In the genomic region with DNA sequence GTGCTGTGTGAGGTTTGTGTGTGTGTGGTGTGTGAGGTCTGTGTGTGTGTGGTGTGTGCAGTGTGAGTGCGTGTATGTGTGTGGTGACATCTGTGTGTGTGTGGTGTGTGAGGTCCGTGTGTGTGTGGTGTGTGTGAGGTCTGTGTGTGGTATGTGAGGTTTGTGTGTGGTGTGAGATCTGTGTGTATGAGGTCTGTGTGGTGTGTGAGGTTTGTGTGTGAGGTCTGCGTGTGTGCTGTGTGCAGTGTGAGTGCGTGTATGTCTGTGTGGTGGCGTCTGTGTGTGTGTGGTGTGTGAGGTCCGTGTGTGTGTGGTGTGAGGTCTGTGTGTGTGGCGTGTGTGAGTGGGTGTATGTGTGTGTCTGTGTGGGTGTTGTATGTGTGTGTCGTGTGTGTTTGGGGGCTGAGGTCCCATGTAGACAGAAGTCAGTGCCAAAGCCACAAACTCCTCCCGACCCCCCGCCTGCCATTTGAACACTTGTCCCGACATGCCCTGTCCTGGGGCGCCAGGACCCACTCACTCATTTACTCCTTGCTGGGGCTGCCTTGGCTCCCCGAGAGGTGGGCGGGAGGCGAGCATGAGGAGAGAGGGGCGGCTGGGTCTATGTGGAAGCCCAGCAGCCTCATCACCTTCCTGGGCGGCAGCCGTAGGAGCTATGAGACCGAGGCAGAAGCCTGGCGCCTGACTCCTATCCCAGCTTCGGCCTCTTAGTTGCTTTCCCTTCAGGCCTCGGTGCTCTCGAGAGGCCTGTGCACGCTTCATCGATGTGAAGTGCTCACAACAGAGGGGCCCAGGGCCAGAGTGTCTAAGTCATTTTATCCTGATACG, we compare ENCODE assay signal across 3 cellular contexts.
TF ChIP-seq lines count a peak whose summit lies in the region.

No MANE protein-coding gene starts in this region.

TF ChIP-seq in A549, 52 proteins besides CTCF, POLR2A, EP300 and RAD21:
- TF ChIP-seq RNF2 (IDR thresholded peaks at IDR 0.05; ENCODE audit: borderline replicate concordance, low read depth) (no peak), BCL3 (IDR thresholded peaks at IDR 0.05) (no peak), ZNF302 (CRISPR knock-in tag; IDR thresholded peaks at IDR 0.05) (no peak), PHF8 (IDR thresholded peaks at IDR 0.05; ENCODE audit: borderline replicate concordance, low read depth) (no peak), CBX8 (IDR thresholded peaks at IDR 0.05) (no peak), FOXS1 (CRISPR knock-in tag; IDR thresholded peaks at IDR 0.05) (no peak), HES2 (IDR thresholded peaks at IDR 0.05) (no peak), BHLHE40 (IDR thresholded peaks at IDR 0.05; ENCODE audit: low read depth, low read length) (no peak)

TF ChIP-seq in K562, 482 proteins besides CTCF, POLR2A, EP300 and RAD21:
- peak in 1 of 3 experiments; percentile 2 for TF ChIP-seq YY1 (IDR thresholded peaks at IDR 0.05; ENCODE audit: borderline replicate concordance in 1 of 3, control insufficient read depth in 1 of 3, extremely low read depth in 1 of 3, insufficient read depth in 3 of 3, insufficient read length in 1 of 3, insufficient replicate concordance in 2 of 3, low read depth in 1 of 3, low read length in 2 of 3)
- peak; percentile 42; the same call in 1 of the 2 replicates for TF ChIP-seq POLR2G (IDR thresholded peaks at IDR 0.05; ENCODE audit: low read depth, low read length)
- no peak for TF ChIP-seq GATAD2A (IDR thresholded peaks at IDR 0.05)
- peak; percentile 58 for TF ChIP-seq EGR1 (conservative IDR thresholded peaks at IDR 0.05)
- peak; percentile 79 for TF ChIP-seq ZBTB33 (CRISPR knock-in tag; IDR thresholded peaks at IDR 0.05)
- TF ChIP-seq BMI1 (IDR thresholded peaks at IDR 0.05; ENCODE audit: low read length) = no peak
- 0 out of 2 replicates have a peak, but pooled peaks have one; percentile 24 for TF ChIP-seq ADNP (tag; IDR thresholded peaks at IDR 0.05)
- 0 out of 2 replicates have a peak, but pooled peaks have one; percentile 29 for TF ChIP-seq OTX1 (CRISPR knock-in tag; IDR thresholded peaks at IDR 0.05)
- peak; percentile 79; the same call in 1 of the 2 replicates for TF ChIP-seq TSC22D4 (tag; IDR thresholded peaks at IDR 0.05)
- TF ChIP-seq, protein P1, sequence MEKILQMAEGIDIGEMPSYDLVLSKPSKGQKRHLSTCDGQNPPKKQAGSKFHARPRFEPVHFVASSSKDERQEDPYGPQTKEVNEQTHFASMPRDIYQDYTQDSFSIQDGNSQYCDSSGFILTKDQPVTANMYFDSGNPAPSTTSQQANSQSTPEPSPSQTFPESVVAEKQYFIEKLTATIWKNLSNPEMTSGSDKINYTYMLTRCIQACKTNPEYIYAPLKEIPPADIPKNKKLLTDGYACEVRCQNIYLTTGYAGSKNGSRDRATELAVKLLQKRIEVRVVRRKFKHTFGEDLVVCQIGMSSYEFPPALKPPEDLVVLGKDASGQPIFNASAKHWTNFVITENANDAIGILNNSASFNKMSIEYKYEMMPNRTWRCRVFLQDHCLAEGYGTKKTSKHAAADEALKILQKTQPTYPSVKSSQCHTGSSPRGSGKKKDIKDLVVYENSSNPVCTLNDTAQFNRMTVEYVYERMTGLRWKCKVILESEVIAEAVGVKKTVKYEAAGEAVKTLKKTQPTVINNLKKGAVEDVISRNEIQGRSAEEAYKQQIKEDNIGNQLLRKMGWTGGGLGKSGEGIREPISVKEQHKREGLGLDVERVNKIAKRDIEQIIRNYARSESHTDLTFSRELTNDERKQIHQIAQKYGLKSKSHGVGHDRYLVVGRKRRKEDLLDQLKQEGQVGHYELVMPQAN (IDR thresholded peaks at IDR 0.05; ENCODE audit: borderline replicate concordance) = no peak

TF ChIP-seq in HepG2, 621 proteins besides CTCF, POLR2A, EP300 and RAD21:
- TF ChIP-seq ZNF768 (CRISPR knock-in tag; IDR thresholded peaks at IDR 0.05) = 0 out of 2 replicates have a peak, but pooled peaks have one; percentile 12
- no peak for TF ChIP-seq MTA1 (CRISPR knock-in tag; IDR thresholded peaks at IDR 0.05; ENCODE audit: borderline replicate concordance)
- no peak for TF ChIP-seq HMGXB4 (CRISPR knock-in tag; IDR thresholded peaks at IDR 0.05; ENCODE audit: borderline replicate concordance in 1 of 2, low read depth in 1 of 2)
- 0 out of 2 replicates have a peak, but pooled peaks have one; percentile 12 for TF ChIP-seq JUNB (CRISPR knock-in tag; IDR thresholded peaks at IDR 0.05; ENCODE audit: borderline replicate concordance)
- TF ChIP-seq, protein P2, sequence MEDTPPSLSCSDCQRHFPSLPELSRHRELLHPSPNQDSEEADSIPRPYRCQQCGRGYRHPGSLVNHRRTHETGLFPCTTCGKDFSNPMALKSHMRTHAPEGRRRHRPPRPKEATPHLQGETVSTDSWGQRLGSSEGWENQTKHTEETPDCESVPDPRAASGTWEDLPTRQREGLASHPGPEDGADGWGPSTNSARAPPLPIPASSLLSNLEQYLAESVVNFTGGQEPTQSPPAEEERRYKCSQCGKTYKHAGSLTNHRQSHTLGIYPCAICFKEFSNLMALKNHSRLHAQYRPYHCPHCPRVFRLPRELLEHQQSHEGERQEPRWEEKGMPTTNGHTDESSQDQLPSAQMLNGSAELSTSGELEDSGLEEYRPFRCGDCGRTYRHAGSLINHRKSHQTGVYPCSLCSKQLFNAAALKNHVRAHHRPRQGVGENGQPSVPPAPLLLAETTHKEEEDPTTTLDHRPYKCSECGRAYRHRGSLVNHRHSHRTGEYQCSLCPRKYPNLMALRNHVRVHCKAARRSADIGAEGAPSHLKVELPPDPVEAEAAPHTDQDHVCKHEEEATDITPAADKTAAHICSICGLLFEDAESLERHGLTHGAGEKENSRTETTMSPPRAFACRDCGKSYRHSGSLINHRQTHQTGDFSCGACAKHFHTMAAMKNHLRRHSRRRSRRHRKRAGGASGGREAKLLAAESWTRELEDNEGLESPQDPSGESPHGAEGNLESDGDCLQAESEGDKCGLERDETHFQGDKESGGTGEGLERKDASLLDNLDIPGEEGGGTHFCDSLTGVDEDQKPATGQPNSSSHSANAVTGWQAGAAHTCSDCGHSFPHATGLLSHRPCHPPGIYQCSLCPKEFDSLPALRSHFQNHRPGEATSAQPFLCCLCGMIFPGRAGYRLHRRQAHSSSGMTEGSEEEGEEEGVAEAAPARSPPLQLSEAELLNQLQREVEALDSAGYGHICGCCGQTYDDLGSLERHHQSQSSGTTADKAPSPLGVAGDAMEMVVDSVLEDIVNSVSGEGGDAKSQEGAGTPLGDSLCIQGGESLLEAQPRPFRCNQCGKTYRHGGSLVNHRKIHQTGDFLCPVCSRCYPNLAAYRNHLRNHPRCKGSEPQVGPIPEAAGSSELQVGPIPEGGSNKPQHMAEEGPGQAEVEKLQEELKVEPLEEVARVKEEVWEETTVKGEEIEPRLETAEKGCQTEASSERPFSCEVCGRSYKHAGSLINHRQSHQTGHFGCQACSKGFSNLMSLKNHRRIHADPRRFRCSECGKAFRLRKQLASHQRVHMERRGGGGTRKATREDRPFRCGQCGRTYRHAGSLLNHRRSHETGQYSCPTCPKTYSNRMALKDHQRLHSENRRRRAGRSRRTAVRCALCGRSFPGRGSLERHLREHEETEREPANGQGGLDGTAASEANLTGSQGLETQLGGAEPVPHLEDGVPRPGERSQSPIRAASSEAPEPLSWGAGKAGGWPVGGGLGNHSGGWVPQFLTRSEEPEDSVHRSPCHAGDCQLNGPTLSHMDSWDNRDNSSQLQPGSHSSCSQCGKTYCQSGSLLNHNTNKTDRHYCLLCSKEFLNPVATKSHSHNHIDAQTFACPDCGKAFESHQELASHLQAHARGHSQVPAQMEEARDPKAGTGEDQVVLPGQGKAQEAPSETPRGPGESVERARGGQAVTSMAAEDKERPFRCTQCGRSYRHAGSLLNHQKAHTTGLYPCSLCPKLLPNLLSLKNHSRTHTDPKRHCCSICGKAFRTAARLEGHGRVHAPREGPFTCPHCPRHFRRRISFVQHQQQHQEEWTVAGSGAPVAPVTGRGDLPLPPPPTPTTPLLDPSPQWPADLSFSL (CRISPR knock-in tag; IDR thresholded peaks at IDR 0.05) = peak; percentile 95
- TF ChIP-seq ZNF589 (CRISPR knock-in tag; conservative IDR thresholded peaks at IDR 0.05) = no peak
- TF ChIP-seq, protein P3, sequence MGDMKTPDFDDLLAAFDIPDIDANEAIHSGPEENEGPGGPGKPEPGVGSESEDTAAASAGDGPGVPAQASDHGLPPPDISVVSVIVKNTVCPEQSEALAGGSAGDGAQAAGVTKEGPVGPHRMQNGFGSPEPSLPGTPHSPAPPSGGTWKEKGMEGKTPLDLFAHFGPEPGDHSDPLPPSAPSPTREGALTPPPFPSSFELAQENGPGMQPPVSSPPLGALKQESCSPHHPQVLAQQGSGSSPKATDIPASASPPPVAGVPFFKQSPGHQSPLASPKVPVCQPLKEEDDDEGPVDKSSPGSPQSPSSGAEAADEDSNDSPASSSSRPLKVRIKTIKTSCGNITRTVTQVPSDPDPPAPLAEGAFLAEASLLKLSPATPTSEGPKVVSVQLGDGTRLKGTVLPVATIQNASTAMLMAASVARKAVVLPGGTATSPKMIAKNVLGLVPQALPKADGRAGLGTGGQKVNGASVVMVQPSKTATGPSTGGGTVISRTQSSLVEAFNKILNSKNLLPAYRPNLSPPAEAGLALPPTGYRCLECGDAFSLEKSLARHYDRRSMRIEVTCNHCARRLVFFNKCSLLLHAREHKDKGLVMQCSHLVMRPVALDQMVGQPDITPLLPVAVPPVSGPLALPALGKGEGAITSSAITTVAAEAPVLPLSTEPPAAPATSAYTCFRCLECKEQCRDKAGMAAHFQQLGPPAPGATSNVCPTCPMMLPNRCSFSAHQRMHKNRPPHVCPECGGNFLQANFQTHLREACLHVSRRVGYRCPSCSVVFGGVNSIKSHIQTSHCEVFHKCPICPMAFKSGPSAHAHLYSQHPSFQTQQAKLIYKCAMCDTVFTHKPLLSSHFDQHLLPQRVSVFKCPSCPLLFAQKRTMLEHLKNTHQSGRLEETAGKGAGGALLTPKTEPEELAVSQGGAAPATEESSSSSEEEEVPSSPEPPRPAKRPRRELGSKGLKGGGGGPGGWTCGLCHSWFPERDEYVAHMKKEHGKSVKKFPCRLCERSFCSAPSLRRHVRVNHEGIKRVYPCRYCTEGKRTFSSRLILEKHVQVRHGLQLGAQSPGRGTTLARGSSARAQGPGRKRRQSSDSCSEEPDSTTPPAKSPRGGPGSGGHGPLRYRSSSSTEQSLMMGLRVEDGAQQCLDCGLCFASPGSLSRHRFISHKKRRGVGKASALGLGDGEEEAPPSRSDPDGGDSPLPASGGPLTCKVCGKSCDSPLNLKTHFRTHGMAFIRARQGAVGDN (CRISPR knock-in tag; IDR thresholded peaks at IDR 0.05) = peak; percentile 25; the same call in 1 of the 2 replicates
- 0 out of 2 replicates have a peak, but pooled peaks have one; percentile 52 for TF ChIP-seq MZF1 (CRISPR knock-in tag; IDR thresholded peaks at IDR 0.05; ENCODE audit: borderline replicate concordance)
- peak; percentile 36; the same call in 1 of the 2 replicates for TF ChIP-seq POLR2G (IDR thresholded peaks at IDR 0.05; ENCODE audit: low read depth, low read length)
- peak; percentile 51 for TF ChIP-seq AGO2 (optimal IDR thresholded peaks at IDR 0.05; ENCODE audit: low read depth, low read length)
